9 cellular contexts compared by ENCODE assay signal in genomic region chr2:26727641-26728561, GRCh38.
DNase-seq lines count a peak whose midpoint lies in the region.
"Had no signal": no experiment of that assay in that cellular context is flagged by ENCODE, and none has a peak within 500 bp of the region (broad histone marks: within the 10 kb centered on the region; RNA-seq: fewer than 3 reads in every experiment).

No MANE protein-coding gene starts in this region.

- peak; percentile 23 for DNase-seq in activated CD4-positive, alpha-beta T cell treated with anti-CD3 and anti-CD28 coated beads for 48 hours
- no peak for DNase-seq in activated CD4-positive, alpha-beta T cell treated with anti-CD3 and anti-CD28 coated beads for 1 hour
- peak; percentile 40 for DNase-seq in activated T-cell treated with anti-CD3 and anti-CD28 coated beads, Interleukin-2, amount 50 U/mL, for 1 hour
- DNase-seq in germinal center (ENCODE audit: low spot score) (peak; percentile 17), OCI-M1 (lab: John Stamatoyannopoulos, UW) (no peak), NCI-H2081 treated with DMSO at 0.1 percent for 48 hours (lab: John Stamatoyannopoulos, UW) (no peak), DMS 273 (lab: John Stamatoyannopoulos, UW; ENCODE audit: unreplicated experiment) (no peak)
- peak; percentile 25 for DNase-seq in stimulated activated CD4-positive, alpha-beta T cell treated with anti-CD3 and anti-CD28 coated beads, Interleukin-4, amount 100 ng/mL, for 1 hour
- DNase-seq: body of pancreas had no signal

Comparison
In these comparisons a context has a peak if more than half of its experiments do, and no peak if none do; other contexts are left out.
1. DNase-seq: peak in activated CD4-positive, alpha-beta T cell treated with anti-CD3 and anti-CD28 coated beads for 48 hours (single experiment), activated T-cell treated with anti-CD3 and anti-CD28 coated beads, Interleukin-2, amount 50 U/mL, for 1 hour (single experiment), germinal center (single experiment) and stimulated activated CD4-positive, alpha-beta T cell treated with anti-CD3 and anti-CD28 coated beads, Interleukin-4, amount 100 ng/mL, for 1 hour (single experiment); none in activated CD4-positive, alpha-beta T cell treated with anti-CD3 and anti-CD28 coated beads for 1 hour (single experiment), OCI-M1 (single experiment), NCI-H2081 treated with DMSO at 0.1 percent for 48 hours (single experiment) and DMS 273 (single experiment).